8 cellular contexts compared by ENCODE assay signal in genomic region chr3:50616003-50616769, GRCh38. TPM values are rescaled to one million over a fixed set of nuclear protein-coding genes. Genes with fewer than 3 reads are reported as not detected.
A peak's percentile ranks its signal among the peaks of the same experiment; 100 is the strongest.
DNase-seq lines count a peak whose midpoint lies in the region; ATAC-seq and TF ChIP-seq lines count a peak whose summit lies in the region.

No MANE protein-coding gene starts in this region.

- H3K4me1 Mint-ChIP-seq in neural progenitor cell = peaks cover 47% of the 10 kb centered on the region

- H3F3A ChIP-seq in MM.1S (ENCODE audit: insufficient read depth, low read length) (peaks cover 21% of the 10 kb centered on the region), neural progenitor cell (ENCODE audit: low read depth) (peaks cover 29% of the 10 kb centered on the region)

- no peaks in the 10 kb centered on the region for H3K9me3 ChIP-seq in MM.1S (replicated peaks; ENCODE audit: insufficient read depth, low read length)
- no peaks in the 10 kb centered on the region for H3K9me3 ChIP-seq in SJSA1 (replicated peaks)
- H3K9me3 ChIP-seq in neural progenitor cell (ENCODE audit: low read depth) = no peaks in the 10 kb centered on the region

- peak overlapping the region; percentile 85 for H3K4me3 Mint-ChIP-seq in neural progenitor cell

- DNase-seq in DMS 273 (lab: John Stamatoyannopoulos, UW; ENCODE audit: unreplicated experiment) (peak; percentile 90), MM.1S (peak; percentile 78), SJSA1 (ENCODE audit: low read depth in 1 of 2, low spot score in 2 of 2) (peak; percentile 69 to 77), foreskin melanocyte (peak; percentile 66), neural progenitor cell (ENCODE audit: low spot score) (peak; percentile 94), superior temporal gyrus (ENCODE audit: extremely low spot score) (peak; percentile 90)
- DNase-seq in activated naive CD4-positive, alpha-beta T cell (lab: John Stamatoyannopoulos, UW) = peak; percentile 54 to 68 (median 60)

- H3K36me3 ChIP-seq in MM.1S (replicated peaks; ENCODE audit: insufficient read depth, low read length) (no peaks in the 10 kb centered on the region), SJSA1 (no peaks in the 10 kb centered on the region), neural progenitor cell (no peaks in the 10 kb centered on the region)

- H3K27me3 ChIP-seq in MM.1S (replicated peaks; ENCODE audit: insufficient read depth, low read length) = no peaks in the 10 kb centered on the region
- no peaks in the 10 kb centered on the region for H3K27me3 ChIP-seq in SJSA1 (replicated peaks)
- H3K27me3 ChIP-seq in neural progenitor cell = peaks cover 32% of the 10 kb centered on the region

- H3K4me2 ChIP-seq in MM.1S (ENCODE audit: low read depth, low read length) (peak overlapping the region; percentile 99), neural progenitor cell (peak overlapping the region; percentile 98)

- no peaks in the 10 kb centered on the region for H3K9me3 Mint-ChIP-seq in neural progenitor cell

- peak overlapping the region; percentile 90 for H2AFZ ChIP-seq in MM.1S (ENCODE audit: low read length)
- peak overlapping the region; percentile 66 for H2AFZ ChIP-seq in neural progenitor cell (replicated peaks)

- H4K20me1 ChIP-seq in MM.1S (ENCODE audit: insufficient read depth, low read length) (no peaks in the 10 kb centered on the region), neural progenitor cell (ENCODE audit: low read depth) (peaks cover 4% of the 10 kb centered on the region)

- peaks cover 6% of the 10 kb centered on the region for H3K36me3 Mint-ChIP-seq in neural progenitor cell

- no peaks in the 10 kb centered on the region for H3K9me2 ChIP-seq in MM.1S (replicated peaks; ENCODE audit: insufficient read depth, low read length)

- peaks cover 32% of the 10 kb centered on the region for H3K27me3 Mint-ChIP-seq in neural progenitor cell (ENCODE audit: insufficient read depth, low read depth)

- TF ChIP-seq CTCF in MM.1S (IDR thresholded peaks at IDR 0.05; ENCODE audit: low read length) (peak; percentile 99), neural progenitor cell (IDR thresholded peaks at IDR 0.05) (peak; percentile 96)

- H3K27ac ChIP-seq in MM.1S (ENCODE audit: low read length) = peak overlapping the region; percentile 45; the same call in 1 of the 2 replicates
- no peak overlapping the region for H3K27ac ChIP-seq in SJSA1
- H3K27ac ChIP-seq in neural progenitor cell = no peak overlapping the region

- H3K79me2 ChIP-seq in MM.1S (ENCODE audit: low read length) (peaks cover 12% of the 10 kb centered on the region), neural progenitor cell (ENCODE audit: low read depth) (peaks cover 19% of the 10 kb centered on the region)

- peak overlapping the region; percentile 93 for H3K27ac Mint-ChIP-seq in neural progenitor cell

- H3K4me3 ChIP-seq in MM.1S (ENCODE audit: low read length) (peak overlapping the region; percentile 79), SJSA1 (peak overlapping the region; percentile 65), neural progenitor cell (peak overlapping the region; percentile 66)

- H3K9ac ChIP-seq in MM.1S (ENCODE audit: low read length) = peak overlapping the region; percentile 37; the same call in 1 of the 2 replicates
- H3K9ac ChIP-seq in neural progenitor cell = no peak overlapping the region

- peak; percentile 40 for ATAC-seq in GM21723 (IDR thresholded peaks at IDR 0.05; ENCODE audit: unreplicated experiment)

- peaks cover 28% of the 10 kb centered on the region for H3K4me1 ChIP-seq in MM.1S (ENCODE audit: low read length)
- peaks cover 23% of the 10 kb centered on the region for H3K4me1 ChIP-seq in SJSA1 (replicated peaks)
- peaks cover 22% of the 10 kb centered on the region for H3K4me1 ChIP-seq in neural progenitor cell

RNA-seq across cellular contexts. Expression of gene MAPKAPK3, which starts 0.8 kb away (rescaled TPM):
- total RNA-seq in SJSA1 (2014; rRNA removed; shearing (Covaris generic)) = 7.3 and 17.4 TPM in 2 replicates
- total RNA-seq in neural progenitor cell (ENCODE audit: low replicate concordance) = 47.7 and 77.5 TPM in 2 replicates

RNA-seq across cellular contexts. Expression of gene CISH, which starts 4.6 kb away (rescaled TPM):
- total RNA-seq in SJSA1 (2014; rRNA removed; shearing (Covaris generic)) = 0.92 TPM in 1 of 2 replicates, not detected in the other
- 0.32 and 0.90 TPM in 2 replicates for total RNA-seq in neural progenitor cell (ENCODE audit: low replicate concordance)

RNA-seq across cellular contexts. Expression of gene HEMK1, which starts 46.9 kb away (rescaled TPM):
- total RNA-seq in SJSA1 (2014; rRNA removed; shearing (Covaris generic)) = 7.3 and 9.3 TPM in 2 replicates
- 9.3 and 20.8 TPM in 2 replicates for total RNA-seq in neural progenitor cell (ENCODE audit: low replicate concordance)

RNA-seq across cellular contexts. Expression of gene C3orf18, which starts 48.6 kb away (rescaled TPM):
- total RNA-seq in SJSA1 (2014; rRNA removed; shearing (Covaris generic)) = 9.1 and 15.2 TPM in 2 replicates
- 8.5 and 15.6 TPM in 2 replicates for total RNA-seq in neural progenitor cell (ENCODE audit: low replicate concordance)

RNA-seq across cellular contexts. Expression of gene DOCK3, which starts 58.5 kb away (rescaled TPM):
- 0.09 and 0.29 TPM in 2 replicates for total RNA-seq in SJSA1 (2014; rRNA removed; shearing (Covaris generic))
- 10.7 and 11.1 TPM in 2 replicates for total RNA-seq in neural progenitor cell (ENCODE audit: low replicate concordance)
